In the genomic region with DNA sequence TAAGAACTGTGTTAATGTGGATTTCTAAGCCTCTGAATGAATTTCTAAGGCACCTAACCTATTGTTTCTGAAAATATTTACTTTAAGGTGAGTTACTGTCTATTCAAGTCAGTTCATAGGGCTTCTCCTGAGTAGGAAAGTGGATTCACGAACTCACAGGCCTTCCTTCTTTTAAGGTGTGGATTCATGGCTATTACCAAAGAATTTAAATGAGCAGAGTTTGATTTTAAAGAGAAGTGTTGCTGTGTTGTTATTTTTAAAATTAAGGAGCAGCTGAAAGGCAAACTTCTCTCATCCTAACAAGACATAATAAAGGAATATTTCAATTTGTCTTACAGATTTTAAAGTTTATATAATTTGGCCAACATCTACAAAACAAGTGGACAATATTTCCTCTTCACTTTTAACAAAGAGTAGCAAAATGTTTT, we compare ENCODE assay signal across 1 cellular context.
TF ChIP-seq lines count a peak whose summit lies in the region.

No MANE protein-coding gene starts in this region.

TF ChIP-seq in GM12878, 131 proteins besides CTCF, POLR2A, EP300 and RAD21 (continued from another document):
- TF ChIP-seq, protein P1, sequence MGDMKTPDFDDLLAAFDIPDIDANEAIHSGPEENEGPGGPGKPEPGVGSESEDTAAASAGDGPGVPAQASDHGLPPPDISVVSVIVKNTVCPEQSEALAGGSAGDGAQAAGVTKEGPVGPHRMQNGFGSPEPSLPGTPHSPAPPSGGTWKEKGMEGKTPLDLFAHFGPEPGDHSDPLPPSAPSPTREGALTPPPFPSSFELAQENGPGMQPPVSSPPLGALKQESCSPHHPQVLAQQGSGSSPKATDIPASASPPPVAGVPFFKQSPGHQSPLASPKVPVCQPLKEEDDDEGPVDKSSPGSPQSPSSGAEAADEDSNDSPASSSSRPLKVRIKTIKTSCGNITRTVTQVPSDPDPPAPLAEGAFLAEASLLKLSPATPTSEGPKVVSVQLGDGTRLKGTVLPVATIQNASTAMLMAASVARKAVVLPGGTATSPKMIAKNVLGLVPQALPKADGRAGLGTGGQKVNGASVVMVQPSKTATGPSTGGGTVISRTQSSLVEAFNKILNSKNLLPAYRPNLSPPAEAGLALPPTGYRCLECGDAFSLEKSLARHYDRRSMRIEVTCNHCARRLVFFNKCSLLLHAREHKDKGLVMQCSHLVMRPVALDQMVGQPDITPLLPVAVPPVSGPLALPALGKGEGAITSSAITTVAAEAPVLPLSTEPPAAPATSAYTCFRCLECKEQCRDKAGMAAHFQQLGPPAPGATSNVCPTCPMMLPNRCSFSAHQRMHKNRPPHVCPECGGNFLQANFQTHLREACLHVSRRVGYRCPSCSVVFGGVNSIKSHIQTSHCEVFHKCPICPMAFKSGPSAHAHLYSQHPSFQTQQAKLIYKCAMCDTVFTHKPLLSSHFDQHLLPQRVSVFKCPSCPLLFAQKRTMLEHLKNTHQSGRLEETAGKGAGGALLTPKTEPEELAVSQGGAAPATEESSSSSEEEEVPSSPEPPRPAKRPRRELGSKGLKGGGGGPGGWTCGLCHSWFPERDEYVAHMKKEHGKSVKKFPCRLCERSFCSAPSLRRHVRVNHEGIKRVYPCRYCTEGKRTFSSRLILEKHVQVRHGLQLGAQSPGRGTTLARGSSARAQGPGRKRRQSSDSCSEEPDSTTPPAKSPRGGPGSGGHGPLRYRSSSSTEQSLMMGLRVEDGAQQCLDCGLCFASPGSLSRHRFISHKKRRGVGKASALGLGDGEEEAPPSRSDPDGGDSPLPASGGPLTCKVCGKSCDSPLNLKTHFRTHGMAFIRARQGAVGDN (IDR thresholded peaks at IDR 0.05): 0 out of 2 replicates have a peak, but pooled peaks have one; percentile 43
- TF ChIP-seq FOXM1 (IDR thresholded peaks at IDR 0.05; ENCODE audit: low read depth, low read length) (0 out of 2 replicates have a peak, but pooled peaks have one; percentile 32), NFYA (IDR thresholded peaks at IDR 0.05; ENCODE audit: borderline replicate concordance, low read depth, low read length) (no peak), ZBED1 (IDR thresholded peaks at IDR 0.05; ENCODE audit: borderline replicate concordance) (no peak), TCF3 (IDR thresholded peaks at IDR 0.05; ENCODE audit: borderline replicate concordance, insufficient read depth, low read depth, low read length) (no peak)
